Comparison of ENCODE assay signal across 8 cellular contexts in genomic region chr3:12046406-12046805, GRCh38. TPM values are rescaled to one million over a fixed set of nuclear protein-coding genes. Genes with fewer than 3 reads are reported as not detected.
A peak's percentile ranks its signal among the peaks of the same experiment; 100 is the strongest.
DNase-seq lines count a peak whose midpoint lies in the region; ATAC-seq and TF ChIP-seq lines count a peak whose summit lies in the region.

No MANE protein-coding gene starts in this region.

- H3K27ac Mint-ChIP-seq in nephron (no peak overlapping the region), immature natural killer cell (no peak overlapping the region)

- H3K27me3 ChIP-seq in GM23248 (replicated peaks; ENCODE audit: insufficient read depth) (no peaks in the 10 kb centered on the region), MG63 (peaks cover 3% of the 10 kb centered on the region; the same call in 1 of the 2 replicates)

- TF ChIP-seq CTCF in astrocyte of the cerebellum (IDR thresholded peaks at IDR 0.05; ENCODE audit: low read depth, low read length, missing control alignments) (peak; percentile 30), nephron (IDR thresholded peaks at IDR 0.05; ENCODE audit: unreplicated experiment in 3 of 3) (peak; percentile 38 to 51 (median 48))

- no peak overlapping the region for H3K4me3 ChIP-seq in GM23248
- H3K4me3 ChIP-seq in astrocyte of the cerebellum (ENCODE audit: low read depth, low read length): no peak overlapping the region
- H3K4me3 ChIP-seq in MG63: no peak overlapping the region

- peak; percentile 13 for DNase-seq in GM23248
- DNase-seq in NCI-H2029 (lab: John Stamatoyannopoulos, UW): peak; percentile 3
- DNase-seq in astrocyte of the cerebellum (ENCODE audit: low read depth): no peak
- no peak for DNase-seq in immature natural killer cell
- DNase-seq in MG63: no peak
- no peak for DNase-seq in left cardiac atrium

- H3F3A ChIP-seq in GM23248 (ENCODE audit: insufficient read depth): no peaks in the 10 kb centered on the region

- H3K4me1 Mint-ChIP-seq in nephron (no peaks in the 10 kb centered on the region), immature natural killer cell (no peaks in the 10 kb centered on the region)

- no peaks in the 10 kb centered on the region for H4K20me1 ChIP-seq in GM23248 (ENCODE audit: insufficient read depth)

- H3K9me3 Mint-ChIP-seq in nephron (no peaks in the 10 kb centered on the region), immature natural killer cell (no peaks in the 10 kb centered on the region)

- no peak overlapping the region for H3K27ac ChIP-seq in GM23248

- H3K9me3 ChIP-seq in GM23248 (ENCODE audit: low read depth): no peaks in the 10 kb centered on the region
- no peaks in the 10 kb centered on the region for H3K9me3 ChIP-seq in MG63

- in situ Hi-C loops in GM23248 (cut with MboI): no loop called here
- in situ Hi-C loops in astrocyte of the cerebellum (cut with HindIII; ENCODE audit: low sequenced_read_pairs): no loop called here

- H3K9me2 ChIP-seq in GM23248 (ENCODE audit: insufficient read depth): no peaks in the 10 kb centered on the region

- no peak overlapping the region for H2AFZ ChIP-seq in GM23248

- H3K36me3 ChIP-seq in GM23248 (ENCODE audit: low read depth): no peaks in the 10 kb centered on the region
- H3K36me3 ChIP-seq in MG63: no peaks in the 10 kb centered on the region

- H3K36me3 Mint-ChIP-seq in nephron (ENCODE audit: low read depth) (no peaks in the 10 kb centered on the region), immature natural killer cell (no peaks in the 10 kb centered on the region)

- H3K4me3 Mint-ChIP-seq in nephron (no peak overlapping the region), immature natural killer cell (no peak overlapping the region)

- H3K4me1 ChIP-seq in GM23248 (ENCODE audit: insufficient read depth): no peaks in the 10 kb centered on the region

- H3K4me2 ChIP-seq in GM23248 (ENCODE audit: unreplicated experiment): no peak overlapping the region

- WGBS in GM23248 (ENCODE audit: low coverage in 1 of 2, low lambda C conversion rate in 2 of 2, missing lambda C conversion rate in 2 of 2), 2 experiments: 0 to 1% methylated on average over 2 of the region's 2 CpGs

- no peaks in the 10 kb centered on the region for H3K79me2 ChIP-seq in GM23248 (ENCODE audit: insufficient read depth)

- ATAC-seq in HG02852 (IDR thresholded peaks at IDR 0.05; ENCODE audit: unreplicated experiment) (no peak), left cardiac atrium (no peak)

- H3K27me3 Mint-ChIP-seq in nephron (ENCODE audit: low read depth): peaks cover 13% of the 10 kb centered on the region
- H3K27me3 Mint-ChIP-seq in immature natural killer cell (ENCODE audit: low read depth in 3 of 3): peaks cover 3 to 13% (median 6%) of the 10 kb centered on the region in 3 donors

- intact Hi-C loops in left cardiac atrium (cut with DNase I): no loop called here

- H3K9ac ChIP-seq in GM23248: no peak overlapping the region

RNA-seq across cellular contexts. Expression of gene SYN2, which starts 42.2 kb away (rescaled TPM):
- 0.13 TPM in 1 of 2 replicates, not detected in the other for total RNA-seq in GM23248 (2014; rRNA removed; shearing (Covaris generic))
- polyA plus RNA-seq in GM23248 (2016; fragmentation: Nextera tagmentation; extraction: Ambion mirVana): not detected in 2 replicates
- not detected for polyA plus RNA-seq in immature natural killer cell
- total RNA-seq in MG63 (2014; rRNA removed; shearing (Covaris generic); ENCODE audit: low replicate concordance): not detected in 2 replicates
- 1 to 10 TPM; 4.4 to 5.2 TPM for total RNA-seq in left cardiac atrium

Comparison
In these comparisons a context has a peak if more than half of its experiments do, and no peak if none do; other contexts are left out.
1. DNase-seq: peak in GM23248 (single experiment) and NCI-H2029 (single experiment); none in astrocyte of the cerebellum (single experiment), immature natural killer cell (0 of 3), MG63 (single experiment) and left cardiac atrium (single experiment).